8 cellular contexts compared by ENCODE assay signal in genomic region chr1:151540021-151540981, GRCh38. TPM values are rescaled to one million over a fixed set of nuclear protein-coding genes. Genes with fewer than 3 reads are reported as not detected.
DNase-seq lines count a peak whose midpoint lies in the region; ATAC-seq and TF ChIP-seq lines count a peak whose summit lies in the region.

A gene with protein sequence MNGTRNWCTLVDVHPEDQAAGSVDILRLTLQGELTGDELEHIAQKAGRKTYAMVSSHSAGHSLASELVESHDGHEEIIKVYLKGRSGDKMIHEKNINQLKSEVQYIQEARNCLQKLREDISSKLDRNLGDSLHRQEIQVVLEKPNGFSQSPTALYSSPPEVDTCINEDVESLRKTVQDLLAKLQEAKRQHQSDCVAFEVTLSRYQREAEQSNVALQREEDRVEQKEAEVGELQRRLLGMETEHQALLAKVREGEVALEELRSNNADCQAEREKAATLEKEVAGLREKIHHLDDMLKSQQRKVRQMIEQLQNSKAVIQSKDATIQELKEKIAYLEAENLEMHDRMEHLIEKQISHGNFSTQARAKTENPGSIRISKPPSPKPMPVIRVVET (plus strand): TSS chr1:151540309. CDS start chr1:151540367, 58 bp downstream.

- no peaks in the 10 kb centered on the region for H3K4me1 ChIP-seq in colonic mucosa

- TF ChIP-seq CTCF in AG09309 (IDR thresholded peaks at IDR 0.05; ENCODE audit: control insufficient read depth, insufficient read depth, low read depth, low read length, missing control alignments) (no peak), colonic mucosa (IDR thresholded peaks at IDR 0.05) (no peak)

- DNase-seq in AG09309 (ENCODE audit: low read depth) = no peak
- peak; percentile 86 to 94 for DNase-seq in NCI-H446 (lab: John Stamatoyannopoulos, UW)
- DNase-seq in activated CD4-positive, alpha-beta T cell treated with anti-CD3 and anti-CD28 coated beads for 48 hours = peak; percentile 97
- DNase-seq in colonic mucosa = peak; percentile 96
- DNase-seq in left lobe of liver (ENCODE audit: low spot score) = peak; percentile 90
- DNase-seq in stimulated activated CD4-positive, alpha-beta T cell treated with anti-CD3 and anti-CD28 coated beads, Interleukin-2, amount 100 ng/mL, for 4 hours (ENCODE audit: low read depth) = peak; percentile 92

- ATAC-seq in GM19025 (IDR thresholded peaks at IDR 0.05; ENCODE audit: low read depth, unreplicated experiment) = peak; percentile 84
- ATAC-seq in HG03280 (IDR thresholded peaks at IDR 0.05; ENCODE audit: unreplicated experiment) = peak; percentile 96
- peak; percentile 90 for ATAC-seq in left lobe of liver

- H3K27me3 ChIP-seq in colonic mucosa = no peaks in the 10 kb centered on the region

- no peaks in the 10 kb centered on the region for H3K9me3 ChIP-seq in colonic mucosa

- intact Hi-C loops in colonic mucosa (cut with DNase I) = no loop called here

- peak within 1 kb of the TSS; percentile 95 for H3K27ac ChIP-seq in colonic mucosa

- H3K4me3 ChIP-seq in AG09309 (ENCODE audit: control insufficient read depth, low read depth, low read length) = peak within 1 kb of the TSS; percentile 76
- peak within 1 kb of the TSS; percentile 69 for H3K4me3 ChIP-seq in colonic mucosa

- H3K9ac ChIP-seq in colonic mucosa (ENCODE audit: low read depth in 2 of 2, low read length in 2 of 2) = peak within 1 kb of the TSS; percentile 87 to 89

- no peaks in the 10 kb centered on the region for H3K36me3 ChIP-seq in colonic mucosa

RNA-seq across cellular contexts. Expression of the gene that starts here (rescaled TPM):
- total RNA-seq in colonic mucosa = 10 to 100 TPM; 25.5 to 40.6 TPM
- 1.4 TPM for total RNA-seq in left lobe of liver

Comparison
In these comparisons a context has a peak if more than half of its experiments do, and no peak if none do; other contexts are left out.
1. RNA of the gene that starts here (total RNA-seq): 25.5 to 40.6 TPM in colonic mucosa; 1.4 TPM in left lobe of liver (single experiment); every median in the first group is over 10 times any median in the second.
2. Peak in every context shown above with its lines, with median percentiles within 50 percentile points of each other: ATAC-seq.